ENCODE assay signal across 1 cellular context in genomic region chr9:131503626-131504465, GRCh38.
TF ChIP-seq lines count a peak whose summit lies in the region.

No MANE protein-coding gene starts in this region.

TF ChIP-seq in GM12878, 131 proteins besides CTCF, POLR2A, EP300 and RAD21 (continued from another document):
- no peak for TF ChIP-seq NFYA (IDR thresholded peaks at IDR 0.05; ENCODE audit: borderline replicate concordance, low read depth, low read length)
- TF ChIP-seq E2F4 (IDR thresholded peaks at IDR 0.05; ENCODE audit: low read depth, low read length): no peak
- TF ChIP-seq SRF (IDR thresholded peaks at IDR 0.05; ENCODE audit: low read depth in 2 of 2, low read length in 2 of 2): no peak
- no peak for TF ChIP-seq SUPT20H (IDR thresholded peaks at IDR 0.05; ENCODE audit: borderline replicate concordance, control insufficient read depth, low read depth, low read length)
- TF ChIP-seq PBX3 (IDR thresholded peaks at IDR 0.05; ENCODE audit: insufficient replicate concordance, low read depth, low read length): no peak
- TF ChIP-seq POLR2AphosphoS5 (IDR thresholded peaks at IDR 0.05; ENCODE audit: low read length): no peak
- no peak for TF ChIP-seq HCFC1 (IDR thresholded peaks at IDR 0.05; ENCODE audit: low read length)
- TF ChIP-seq RFX5 (IDR thresholded peaks at IDR 0.05; ENCODE audit: low read depth, low read length): 0 out of 2 replicates have a peak, but pooled peaks have one; percentile 10
- no peak for TF ChIP-seq CEBPZ (IDR thresholded peaks at IDR 0.05; ENCODE audit: low read depth, low read length)
- TF ChIP-seq CREB1 (IDR thresholded peaks at IDR 0.05; ENCODE audit: low read depth): 0 out of 2 replicates have a peak, but pooled peaks have one; percentile 21
- no peak for TF ChIP-seq IKZF1 (conservative IDR thresholded peaks at IDR 0.05)
- TF ChIP-seq CREM (IDR thresholded peaks at IDR 0.05; ENCODE audit: low read depth): 0 out of 2 replicates have a peak, but pooled peaks have one; percentile 14
- no peak for TF ChIP-seq BCLAF1 (IDR thresholded peaks at IDR 0.05)
- no peak for TF ChIP-seq SREBF2 (IDR thresholded peaks at IDR 0.05; ENCODE audit: low read length)
